ENCODE assay signal across 25 cellular contexts in the genomic region with DNA sequence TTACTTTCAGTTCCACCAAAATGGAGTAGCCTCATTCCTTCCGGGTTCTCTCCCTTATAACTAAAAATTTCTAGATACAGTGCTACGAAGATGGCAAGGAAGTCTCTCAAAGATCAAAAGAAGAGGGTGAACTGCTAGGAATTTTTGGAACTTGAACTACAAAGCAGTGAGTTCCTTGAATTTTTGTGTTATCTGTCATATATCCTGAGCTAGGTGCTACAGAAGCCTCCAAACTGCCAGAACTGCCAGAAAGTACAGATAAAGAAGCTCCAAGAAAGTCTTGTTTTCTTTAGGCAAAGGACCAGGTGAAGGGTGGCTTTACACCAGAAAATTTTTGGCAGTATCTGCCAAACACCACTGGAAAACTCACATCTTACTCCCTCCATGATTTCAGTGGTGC.
"Had no signal": no experiment of that assay in that cellular context is flagged by ENCODE, and none has a peak within 500 bp of the region (broad histone marks: within the 10 kb centered on the region; RNA-seq: fewer than 3 reads in every experiment).

No MANE protein-coding gene starts in this region.

- H3K27me3 ChIP-seq: body of pancreas, Peyer's patch, SJSA1 had no signal

- H3K4me1 ChIP-seq: body of pancreas, Peyer's patch, SJSA1 had no signal

- H3K4me3 ChIP-seq: body of pancreas, Peyer's patch, SJSA1 had no signal

- ATAC-seq: activated CD8-positive, alpha-beta T cell treated with anti-CD3 and anti-CD28 coated beads, Interleukin-2, amount 10 ng/mL, durations not matched to agents 7 days and 5 days; body of pancreas; SK-N-SH treated with all-trans-retinoic acid at 6 μM for 48 hours; WTC11 had no signal

- H3K27ac ChIP-seq: body of pancreas, Peyer's patch, RWPE1, SJSA1 had no signal

- H3K9me3 ChIP-seq: body of pancreas, Peyer's patch, SJSA1 had no signal

- DNase-seq: activated CD4-positive, alpha-beta T cell treated with anti-CD3 and anti-CD28 coated beads for 48 hours; activated CD4-positive, alpha-beta T cell treated with anti-CD3 and anti-CD28 coated beads, Interleukin-2, amount 50 U/mL, for 4 hours; activated CD4-positive, CD25-positive, alpha-beta regulatory T cell treated with anti-CD3 and anti-CD28 coated beads, Interleukin-2, amount 50 U/mL, for 72 hours; activated CD8-positive, alpha-beta memory T cell treated with anti-CD3 and anti-CD28 coated beads, Interleukin-2, amount 50 U/mL, for 48 hours; activated CD8-positive, alpha-beta T cell treated with anti-CD3 and anti-CD28 coated beads, Interleukin-2, amount 10 ng/mL, durations not matched to agents 7 days and 5 days; activated naive CD4-positive, alpha-beta T cell; activated T-cell treated with anti-CD3 and anti-CD28 coated beads, Interleukin-2, amount 50 U/mL, for 1 hour; aorta; body of pancreas; Kasumi-1; KBM-7; NCI-H1048; NCI-H146; NCI-H187 treated with DMSO at 0.1 percent for 48 hours; NCI-H2081 treated with DMSO at 0.1 percent for 48 hours; NCI-H2227 treated with DMSO at 0.1 percent for 48 hours; NCI-H526; NCI-H82; NK-92 treated with Interleukin-12 subunit alpha and Interleukin-12 subunit beta, amount 100 ng/mL, for 24 hours; Peyer's patch; SHP77 had no signal

- H3K36me3 ChIP-seq: Peyer's patch, SJSA1 had no signal
